ENCODE assay signal across 20 cellular contexts in genomic region chr19:27733551-27734266, GRCh38.
"Had no signal": no experiment of that assay in that cellular context is flagged by ENCODE, and none has a peak within 500 bp of the region (broad histone marks: within the 10 kb centered on the region; RNA-seq: fewer than 3 reads in every experiment).

No MANE protein-coding gene starts in this region.

- H3K4me1 Mint-ChIP-seq: activated CD4-positive, alpha-beta T cell treated with anti-CD3 and anti-CD28 coated beads, Interleukin-2, amount 10 ng/mL, durations not matched to agents 7 days and 5 days; memory B cell had no signal

- H3K9me3 ChIP-seq: testis had no signal

- ATAC-seq: activated CD4-positive, CD25-positive, alpha-beta regulatory T cell treated with anti-CD3 and anti-CD28 coated beads, Interleukin-2, amount 50 U/mL, for 24 hours; activated CD8-positive, alpha-beta T cell treated with anti-CD3 and anti-CD28 coated beads for 36 hours; left lung; SK-N-SH treated with all-trans-retinoic acid at 6 μM for 48 hours had no signal

- H3K4me3 Mint-ChIP-seq: activated CD4-positive, alpha-beta T cell treated with anti-CD3 and anti-CD28 coated beads, Interleukin-2, amount 10 ng/mL, durations not matched to agents 7 days and 5 days; activated CD8-positive, alpha-beta T cell treated with anti-CD3 and anti-CD28 coated beads for 36 hours; activated naive CD8-positive, alpha-beta T cell; memory B cell had no signal

- H3K27me3 Mint-ChIP-seq: activated CD4-positive, alpha-beta T cell treated with anti-CD3 and anti-CD28 coated beads, Interleukin-2, amount 10 ng/mL, durations not matched to agents 7 days and 5 days; activated CD8-positive, alpha-beta T cell treated with anti-CD3 and anti-CD28 coated beads for 36 hours; activated naive CD8-positive, alpha-beta T cell; memory B cell had no signal

- H3K9me3 Mint-ChIP-seq: memory B cell had no signal

- DNase-seq: activated CD4-positive, alpha-beta T cell treated with anti-CD3 and anti-CD28 coated beads, Interleukin-2, amount 10 ng/mL, durations not matched to agents 7 days and 5 days; activated CD8-positive, alpha-beta T cell treated with anti-CD3 and anti-CD28 coated beads for 36 hours; cerebellar nuclear complex; left lung; nucleus accumbens; sigmoid colon; spleen; stimulated activated CD4-positive, alpha-beta T cell treated with anti-CD3 and anti-CD28 coated beads, Interleukin-4, amount 100 ng/mL, for 1 hour; stimulated activated naive CD4-positive, alpha-beta T cell; testis; upper lobe of left lung had no signal

- H3K4me3 ChIP-seq: adrenal gland, ascending aorta, breast epithelium, left lung, sigmoid colon, spleen, testis, upper lobe of left lung had no signal

- H3K27ac Mint-ChIP-seq: activated CD4-positive, alpha-beta T cell treated with anti-CD3 and anti-CD28 coated beads, Interleukin-2, amount 10 ng/mL, durations not matched to agents 7 days and 5 days; activated CD8-positive, alpha-beta T cell treated with anti-CD3 and anti-CD28 coated beads for 36 hours; activated naive CD8-positive, alpha-beta T cell; memory B cell had no signal

- H3K4me1 ChIP-seq: adrenal gland, ascending aorta, breast epithelium, left lung, sigmoid colon, spleen, testis, upper lobe of left lung had no signal

- H3K36me3 ChIP-seq: adrenal gland, breast epithelium had no signal

- H3K27ac ChIP-seq: adrenal gland, ascending aorta, breast epithelium, epithelial cell of prostate, left lung, sigmoid colon, spleen, testis, upper lobe of left lung, VCaP had no signal

- H3K27me3 ChIP-seq: adrenal gland, ascending aorta, breast epithelium, left lung, sigmoid colon, spleen, testis, upper lobe of left lung had no signal
